Comparison of ENCODE assay signal across 9 cellular contexts in genomic region chr2:178072383-178073301, GRCh38. TPM values are rescaled to one million over a fixed set of nuclear protein-coding genes. Genes with fewer than 3 reads are reported as not detected.
DNase-seq lines count a peak whose midpoint lies in the region; ATAC-seq, FAIRE-seq and TF ChIP-seq lines count a peak whose summit lies in the region.
"Had no signal": no experiment of that assay in that cellular context is flagged by ENCODE, and none has a peak within 500 bp of the region (broad histone marks: within the 10 kb centered on the region; RNA-seq: fewer than 3 reads in every experiment).

TSS of gene PDE11A (minus strand) at chr2:178072777. CDS start at chr2:178072437, 340 bp downstream.

- ATAC-seq in GM19463 (IDR thresholded peaks at IDR 0.05; ENCODE audit: unreplicated experiment) = peak; percentile 87
- ATAC-seq in GM18870 (IDR thresholded peaks at IDR 0.05; ENCODE audit: unreplicated experiment) = no peak

- peak within 1 kb of the TSS in 1 of 21 experiments; percentile 29 for H3K27ac ChIP-seq in skin epidermis

- H3K4me3 ChIP-seq in bronchial epithelial cell (ENCODE audit: low read depth, low read length) (peak within 1 kb of the TSS; percentile 40), skin epidermis (peak within 1 kb of the TSS; percentile 6 to 35 (median 13))

- no peaks in the 10 kb centered on the region for H3K36me3 ChIP-seq in bronchial epithelial cell (ENCODE audit: control insufficient read depth, insufficient read depth, low read length)

- FAIRE-seq in bronchial epithelial cell (lab: Jason Lieb, UNC) = no peak
- FAIRE-seq: GM18507 had no signal

- DNase-seq in AG08395 (ENCODE audit: low spot score) = peak; percentile 86
- peak; percentile 89 for DNase-seq in M059J (ENCODE audit: low read depth)
- DNase-seq in SK-N-DZ (ENCODE audit: low spot score) = peak; percentile 83
- DNase-seq in bronchial epithelial cell (ENCODE audit: low read depth) = peak; percentile 78
- peak; percentile 87 for DNase-seq in iPS-NIHi7 (ENCODE audit: extremely low spot score)

- peaks cover 5% of the 10 kb centered on the region for H3K27me3 ChIP-seq in bronchial epithelial cell (ENCODE audit: control insufficient read depth, insufficient read depth, low read length)

- no peak for TF ChIP-seq CTCF in bronchial epithelial cell (IDR thresholded peaks at IDR 0.05; ENCODE audit: insufficient read depth, low read length, severe bottlenecking)

RNA-seq across cellular contexts. Expression of gene PDE11A, which starts in this region (rescaled TPM):
- total RNA-seq in M059J (2014; rRNA removed; shearing (Covaris generic)) = 0.49 and 2.0 TPM in 2 replicates
- 0.10 and 0.25 TPM in 2 replicates for polyA plus RNA-seq in SK-N-DZ (2014; cell fraction: cytosol; rRNA removed)
- 0.09 TPM in 1 of 2 replicates, not detected in the other for polyA plus RNA-seq in SK-N-DZ (2014; cell fraction: nucleus; rRNA removed)
- not detected in 2 replicates for total RNA-seq in bronchial epithelial cell

Comparison
In these comparisons a context has a peak if more than half of its experiments do, and no peak if none do; other contexts are left out.
1. Peak in DNase-seq and H3K4me3 ChIP-seq in bronchial epithelial cell; RNA of the gene not detected or under 1 TPM.